Comparison of ENCODE assay signal across 8 cellular contexts in the genomic region with DNA sequence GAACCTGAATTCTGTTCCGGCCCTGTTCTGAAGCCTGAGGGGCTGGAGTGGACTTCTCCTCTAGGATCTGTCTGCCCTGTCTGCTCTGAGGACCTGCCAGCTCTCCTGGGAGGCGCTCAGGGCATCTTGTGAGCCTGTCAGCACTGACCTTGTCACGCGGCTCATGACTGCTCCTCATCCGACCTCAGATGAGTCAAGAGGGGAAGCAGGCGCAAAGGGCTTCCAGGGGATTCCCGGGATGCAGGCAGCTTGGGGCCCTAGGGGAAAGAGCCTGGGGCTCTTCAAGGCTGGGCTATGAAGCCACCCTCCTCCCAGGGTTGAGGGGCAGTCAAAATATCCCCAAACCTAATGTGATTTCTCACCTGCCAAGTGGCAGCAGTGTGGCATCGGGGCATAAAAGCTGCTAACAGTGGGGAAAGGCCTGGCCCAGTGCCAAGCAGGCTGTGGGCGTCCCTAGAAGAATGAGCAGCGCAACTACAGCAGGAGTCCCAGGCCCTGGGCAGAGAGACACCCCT. TPM values are rescaled to one million over a fixed set of nuclear protein-coding genes. Genes with fewer than 3 reads are reported as not detected.
DNase-seq lines count a peak whose midpoint lies in the region; FAIRE-seq and TF ChIP-seq lines count a peak whose summit lies in the region.

No MANE protein-coding gene starts in this region.

- no peak overlapping the region for H2AK5ac ChIP-seq in neuronal stem cell (ENCODE audit: low read depth, low read length)

- no peaks in the 10 kb centered on the region for H3K27me3 ChIP-seq in fibroblast of lung (ENCODE audit: control insufficient read depth, insufficient read depth, low read length)
- no peaks in the 10 kb centered on the region for H3K27me3 ChIP-seq in neuronal stem cell (ENCODE audit: control insufficient read depth in 3 of 3, insufficient read depth in 3 of 3, low read depth in 1 of 3, low read length in 3 of 3)

- no peaks in the 10 kb centered on the region for H3K79me1 ChIP-seq in neuronal stem cell (ENCODE audit: low read depth, low read length)

- H3K18ac ChIP-seq in neuronal stem cell (ENCODE audit: low read length), result no peak overlapping the region

- TF ChIP-seq POLR2A in H54 (IDR thresholded peaks at IDR 0.05; ENCODE audit: low read depth, low read length), result no peak

- H3K4ac ChIP-seq in neuronal stem cell (ENCODE audit: low read length), result no peak overlapping the region

- no peaks in the 10 kb centered on the region for H3K79me2 ChIP-seq in fibroblast of lung (ENCODE audit: control insufficient read depth, insufficient read depth, low read length)

- no peak overlapping the region for H2BK15ac ChIP-seq in neuronal stem cell (ENCODE audit: low read length)

- H3K14ac ChIP-seq in neuronal stem cell (ENCODE audit: low read length), result no peak overlapping the region

- H3K4me1 ChIP-seq in fibroblast of lung (ENCODE audit: control insufficient read depth, extremely low read depth, insufficient read depth, low read length) (peaks cover 17% of the 10 kb centered on the region), neuronal stem cell (ENCODE audit: control insufficient read depth in 2 of 2, insufficient read depth in 1 of 2, low read depth in 1 of 2, low read length in 2 of 2) (peaks cover 0 to 10% of the 10 kb centered on the region in 2 donors)

- FAIRE-seq in H54 (lab: Jason Lieb, UNC) (no peak), urothelium cell line (lab: Jason Lieb, UNC) (peak; percentile 42)

- no peak overlapping the region for H4K8ac ChIP-seq in neuronal stem cell (ENCODE audit: low read depth, low read length)

- H3K23ac ChIP-seq in neuronal stem cell (ENCODE audit: low read depth, low read length, poor library complexity), result no peak overlapping the region

- H2BK5ac ChIP-seq in neuronal stem cell (ENCODE audit: low read length), result no peak overlapping the region

- WGBS in neuronal stem cell (ENCODE audit: extremely low coverage in 2 of 2, insufficient read length in 2 of 2, insufficient replicate concordance in 1 of 2), 2 donors, result no CpG with 5 or more reads among the region's 10 CpGs

- no peak for TF ChIP-seq CTCF in fibroblast of lung (conservative IDR thresholded peaks at IDR 0.05 in 1 of 2, IDR thresholded peaks at IDR 0.05 in 1 of 2; ENCODE audit: low read depth in 1 of 2, low read length in 2 of 2)

- no peak overlapping the region for H2BK12ac ChIP-seq in neuronal stem cell (ENCODE audit: low read length)

- H4K91ac ChIP-seq in neuronal stem cell (ENCODE audit: low read depth, low read length, poor library complexity), result no peak overlapping the region

- H3K27ac ChIP-seq in fibroblast of lung (ENCODE audit: insufficient read depth, low read length) (peak overlapping the region; percentile 24), neuronal stem cell (replicated peaks; ENCODE audit: low read length) (no peak overlapping the region)

- H3K9ac ChIP-seq in fibroblast of lung (ENCODE audit: insufficient read depth, low read length) (no peak overlapping the region), neuronal stem cell (ENCODE audit: low read depth, low read length, poor library complexity) (no peak overlapping the region)

- H3K9me3 ChIP-seq in fibroblast of lung (ENCODE audit: control insufficient read depth, insufficient read depth, low read depth, low read length) (no peaks in the 10 kb centered on the region), neuronal stem cell (replicated peaks in 1 of 2; ENCODE audit: control insufficient read depth in 2 of 2, insufficient read depth in 1 of 2, low read depth in 1 of 2, low read length in 2 of 2) (no peaks in the 10 kb centered on the region)

- no peak overlapping the region for H3K4me3 ChIP-seq in fibroblast of lung (replicated peaks in 1 of 4; ENCODE audit: control extremely low read depth in 1 of 4, insufficient read depth in 1 of 4, low read depth in 3 of 4, low read length in 4 of 4)
- no peak overlapping the region for H3K4me3 ChIP-seq in neuronal stem cell (ENCODE audit: low read length in 2 of 2)

- H3K4me2 ChIP-seq in fibroblast of lung (ENCODE audit: extremely low read depth, insufficient read depth, low read length) (no peak overlapping the region), neuronal stem cell (ENCODE audit: insufficient read depth, low read length, poor library complexity, severe bottlenecking) (no peak overlapping the region)

- H2AFZ ChIP-seq in fibroblast of lung (ENCODE audit: low read length) (no peak overlapping the region), neuronal stem cell (ENCODE audit: low read length) (no peak overlapping the region)

- H3K36me3 ChIP-seq in fibroblast of lung (ENCODE audit: control insufficient read depth, insufficient read depth, low read length) (no peaks in the 10 kb centered on the region), neuronal stem cell (replicated peaks in 1 of 2; ENCODE audit: control insufficient read depth in 2 of 2, insufficient read depth in 2 of 2, low read length in 2 of 2) (no peaks in the 10 kb centered on the region)

- no peak overlapping the region for H2BK120ac ChIP-seq in neuronal stem cell (ENCODE audit: low read depth, low read length)

- H4K20me1 ChIP-seq in fibroblast of lung (ENCODE audit: control insufficient read depth, extremely low read depth, insufficient read depth, low read length), result no peaks in the 10 kb centered on the region

- DNase-seq in GM03348 (ENCODE audit: low spot score), result peak; percentile 87
- DNase-seq in H54 (ENCODE audit: insufficient read length, low spot score), result peak; percentile 71
- peak; percentile 83 for DNase-seq in NCI-H69 (lab: John Stamatoyannopoulos, UW)
- peak; percentile 85 to 87 for DNase-seq in activated T-cell treated with anti-CD3 and anti-CD28 coated beads, Interleukin-2, amount 50 U/mL, for 48 hours
- peak; percentile 82 to 84 for DNase-seq in fibroblast of lung (ENCODE audit: low read depth in 2 of 2)
- peak; percentile 72 for DNase-seq in pons (ENCODE audit: low spot score)
- peak; percentile 91 for DNase-seq in urothelium cell line (ENCODE audit: low spot score)
- no peak for DNase-seq in neuronal stem cell (ENCODE audit: low spot score)

RNA-seq across cellular contexts. Expression of a gene that starts 27.6 kb away (rescaled TPM):
- total RNA-seq in fibroblast of lung, result 6.7 and 13.2 TPM in 2 replicates
- polyA plus RNA-seq in fibroblast of lung, result 3.2 and 8.2 TPM in 2 replicates
- polyA plus RNA-seq in fibroblast of lung (2012), result 3.3 and 7.8 TPM in 2 replicates
- 10.6 and 14.5 TPM in 2 replicates for polyA minus RNA-seq in fibroblast of lung (ENCODE audit: low replicate concordance)
- polyA plus RNA-seq in neuronal stem cell (2013, experiment 1 of 2), result 3.2 TPM
- polyA plus RNA-seq in neuronal stem cell (2013, experiment 2 of 2), result 3.2 TPM

RNA-seq across cellular contexts. Expression of a gene that starts 42.3 kb away (rescaled TPM):
- total RNA-seq in fibroblast of lung, result 70.1 and 163 TPM in 2 replicates
- polyA plus RNA-seq in fibroblast of lung, result 39.2 and 78.6 TPM in 2 replicates
- 50.1 and 100 TPM in 2 replicates for polyA plus RNA-seq in fibroblast of lung (2012)
- polyA minus RNA-seq in fibroblast of lung (ENCODE audit: low replicate concordance), result 85.7 and 150 TPM in 2 replicates
- 5.7 TPM for polyA plus RNA-seq in neuronal stem cell (2013, experiment 1 of 2)
- 6.0 TPM for polyA plus RNA-seq in neuronal stem cell (2013, experiment 2 of 2)

RNA-seq across cellular contexts. Expression of a gene that starts 58.6 kb away (rescaled TPM):
- 3.1 and 9.4 TPM in 2 replicates for total RNA-seq in fibroblast of lung
- 5.1 and 5.2 TPM in 2 replicates for polyA plus RNA-seq in fibroblast of lung
- 5.1 and 6.2 TPM in 2 replicates for polyA plus RNA-seq in fibroblast of lung (2012)
- 5.8 and 16.8 TPM in 2 replicates for polyA minus RNA-seq in fibroblast of lung (ENCODE audit: low replicate concordance)
- 38.9 TPM for polyA plus RNA-seq in neuronal stem cell (2013, experiment 1 of 2)
- polyA plus RNA-seq in neuronal stem cell (2013, experiment 2 of 2), result 36.9 TPM
